25 cellular contexts compared by ENCODE assay signal in the genomic region with DNA sequence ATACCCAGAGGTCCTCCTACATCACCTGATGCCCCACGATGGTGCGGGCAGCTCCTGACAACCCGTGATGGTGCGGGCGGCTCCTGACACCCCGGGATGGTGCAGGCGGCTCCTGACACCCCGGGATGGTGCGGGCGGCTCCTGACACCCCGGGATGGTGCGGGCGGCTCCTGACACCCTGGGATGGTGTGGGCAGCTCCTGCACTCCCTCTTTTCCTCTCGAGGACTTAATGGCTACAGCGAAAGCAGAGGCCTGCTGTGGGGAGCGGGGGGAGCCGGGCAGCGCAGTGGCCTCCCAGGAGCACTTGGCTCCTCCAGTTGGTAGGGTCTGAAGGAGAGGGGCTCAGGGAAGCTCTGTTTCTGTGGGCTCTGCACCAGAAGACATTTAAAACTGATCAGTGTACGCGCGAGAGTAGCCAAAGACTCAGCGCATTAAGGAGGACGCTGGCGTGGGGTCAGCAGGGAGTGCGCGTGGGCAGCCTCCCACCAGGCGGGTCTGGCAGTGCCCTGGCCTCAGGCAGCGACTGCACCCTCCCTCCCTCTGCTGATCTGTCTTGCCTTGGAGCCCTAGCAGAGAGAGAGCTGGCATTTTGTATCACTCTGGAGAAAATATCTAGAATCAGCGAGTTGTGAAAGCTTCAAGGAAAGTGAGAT.
"Had no signal": no experiment of that assay in that cellular context is flagged by ENCODE, and none has a peak within 500 bp of the region (broad histone marks: within the 10 kb centered on the region; RNA-seq: fewer than 3 reads in every experiment).

No MANE protein-coding gene starts in this region.

- H3K27ac Mint-ChIP-seq: dendritic cell treated with granulocyte-macrophage colony-stimulating factor and Interleukin-4, amounts not matched to agents 40 ng/mL and 50 ng/mL, for 4 days; naive thymus-derived CD4-positive, alpha-beta T cell; neural progenitor cell; stimulated activated effector memory CD8-positive, alpha-beta T cell treated with anti-CD3 and anti-CD28 coated beads, Interleukin-12 subunit alpha, Interleukin-12 subunit beta, amount 100 ng/mL, for 72 hours had no signal

- H3K4me1 ChIP-seq: esophagus muscularis mucosa, foreskin keratinocyte, gastroesophageal sphincter, heart right ventricle, neural progenitor cell, prostate gland, sigmoid colon, suprapubic skin, transverse colon, upper lobe of right lung, uterus had no signal

- ATAC-seq: foreskin keratinocyte; gastroesophageal sphincter; naive thymus-derived CD4-positive, alpha-beta T cell; right cardiac atrium; stimulated activated effector memory CD8-positive, alpha-beta T cell treated with anti-CD3 and anti-CD28 coated beads, Interleukin-12 subunit alpha, Interleukin-12 subunit beta, amount 100 ng/mL, for 72 hours; upper lobe of right lung had no signal

- H3K36me3 ChIP-seq: esophagus muscularis mucosa, gastroesophageal sphincter, heart right ventricle, neural progenitor cell, prostate gland, sigmoid colon, suprapubic skin, transverse colon, upper lobe of right lung, uterus had no signal

- H3K4me3 ChIP-seq: esophagus muscularis mucosa, gastroesophageal sphincter, heart right ventricle, neural progenitor cell, prostate gland, sigmoid colon, suprapubic skin, transverse colon, upper lobe of right lung, uterus had no signal

- H3K36me3 Mint-ChIP-seq: naive thymus-derived CD4-positive, alpha-beta T cell; neural progenitor cell; stimulated activated effector memory CD8-positive, alpha-beta T cell treated with anti-CD3 and anti-CD28 coated beads, Interleukin-12 subunit alpha, Interleukin-12 subunit beta, amount 100 ng/mL, for 72 hours had no signal

- DNase-seq: effector CD8-positive, alpha-beta T cell; foreskin keratinocyte; glutamatergic neuron; heart right ventricle; hippocampal formation; kidney glomerular epithelial cell; mesenchymal stem cell; midbrain; naive thymus-derived CD4-positive, alpha-beta T cell; right cardiac atrium; sigmoid colon; stimulated activated CD4-positive, alpha-beta T cell treated with anti-CD3 and anti-CD28 coated beads, Interleukin-2, amount 100 ng/mL, for 24 hours; stimulated activated CD4-positive, alpha-beta T cell treated with anti-CD3 and anti-CD28 coated beads, Interleukin-4, amount 100 ng/mL, for 24 hours; stimulated activated naive CD4-positive, alpha-beta T cell treated with Interleukin-2 at 50 U/mL for 16 hours; transverse colon; upper lobe of right lung; uterus had no signal

- H3K9me3 Mint-ChIP-seq: dendritic cell treated with granulocyte-macrophage colony-stimulating factor and Interleukin-4, amounts not matched to agents 40 ng/mL and 50 ng/mL, for 4 days had no signal

- H3K4me3 Mint-ChIP-seq: dendritic cell treated with granulocyte-macrophage colony-stimulating factor and Interleukin-4, amounts not matched to agents 40 ng/mL and 50 ng/mL, for 4 days; naive thymus-derived CD4-positive, alpha-beta T cell; nephron; neural progenitor cell; stimulated activated effector memory CD8-positive, alpha-beta T cell treated with anti-CD3 and anti-CD28 coated beads, Interleukin-12 subunit alpha, Interleukin-12 subunit beta, amount 100 ng/mL, for 72 hours had no signal

- H3K27me3 Mint-ChIP-seq: dendritic cell treated with granulocyte-macrophage colony-stimulating factor and Interleukin-4, amounts not matched to agents 40 ng/mL and 50 ng/mL, for 4 days had no signal

- H3K4me2 ChIP-seq: neural progenitor cell had no signal

- H3K9ac ChIP-seq: neural progenitor cell had no signal

- H2AFZ ChIP-seq: neural progenitor cell had no signal

- H3K27ac ChIP-seq: esophagus muscularis mucosa, foreskin keratinocyte, gastroesophageal sphincter, heart right ventricle, neural progenitor cell, prostate gland, sigmoid colon, suprapubic skin, transverse colon, upper lobe of right lung, uterus had no signal

- H3K9me3 ChIP-seq: esophagus muscularis mucosa, gastroesophageal sphincter, heart right ventricle, prostate gland, sigmoid colon, suprapubic skin, transverse colon, upper lobe of right lung, uterus had no signal

- H3K27me3 ChIP-seq: foreskin keratinocyte, neural progenitor cell, sigmoid colon, suprapubic skin, transverse colon, upper lobe of right lung, uterus had no signal

- H3K4me1 Mint-ChIP-seq: stimulated activated effector memory CD8-positive, alpha-beta T cell treated with anti-CD3 and anti-CD28 coated beads, Interleukin-12 subunit alpha, Interleukin-12 subunit beta, amount 100 ng/mL, for 72 hours had no signal
